In the genomic region with DNA sequence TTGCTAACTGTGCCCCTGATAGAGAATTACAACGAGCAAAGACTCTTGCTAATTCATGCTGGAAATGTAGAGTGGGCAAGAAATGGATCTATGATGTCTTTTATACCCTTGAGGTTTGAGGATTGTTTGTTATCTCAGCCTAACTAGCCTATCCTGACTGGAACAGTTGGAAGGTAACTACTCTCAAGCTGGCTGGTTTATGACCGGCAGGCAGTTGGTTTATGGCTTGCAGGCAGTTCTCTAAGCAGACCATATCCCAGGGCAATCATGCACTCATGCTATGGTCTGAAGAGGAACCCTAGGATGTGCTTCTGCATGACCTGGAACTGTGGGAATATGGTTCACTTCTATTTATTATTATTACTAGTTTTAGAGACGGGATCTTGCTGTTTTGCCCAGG, we compare ENCODE assay signal across 30 cellular contexts.
"Had no signal": no experiment of that assay in that cellular context is flagged by ENCODE, and none has a peak within 500 bp of the region (broad histone marks: within the 10 kb centered on the region; RNA-seq: fewer than 3 reads in every experiment).

No MANE protein-coding gene starts in this region.

- H3K27ac ChIP-seq: ascending aorta, cardiac muscle cell, VCaP had no signal

- ATAC-seq: activated CD8-positive, alpha-beta memory T cell treated with anti-CD3 and anti-CD28 coated beads, Interleukin-2, amount 10 ng/mL, durations not matched to agents 7 days and 5 days; activated CD8-positive, alpha-beta T cell treated with anti-CD3 and anti-CD28 coated beads, Interleukin-2, amount 10 ng/mL, durations not matched to agents 7 days and 5 days; activated naive CD8-positive, alpha-beta T cell treated with anti-CD3 and anti-CD28 coated beads, Interleukin-2, amount 50 U/mL, for 24 hours had no signal

- DNase-seq: activated B cell treated with CpG ODN at 0.5 μM for 24 hours; activated CD4-positive, alpha-beta memory T cell treated with anti-CD3 and anti-CD28 coated beads, Interleukin-2, amount 10 ng/mL, durations not matched to agents 7 days and 5 days; activated CD4-positive, alpha-beta T cell treated with anti-CD3 and anti-CD28 coated beads for 4 hours; activated CD4-positive, alpha-beta T cell treated with anti-CD3 and anti-CD28 coated beads, Interleukin-2, amount 10 ng/mL, durations not matched to agents 24 days and 14 days; activated CD4-positive, alpha-beta T cell treated with anti-CD3 and anti-CD28 coated beads, Interleukin-2, amount 50 U/mL, for 48 hours; activated CD4-positive, CD25-positive, alpha-beta regulatory T cell treated with anti-CD3 and anti-CD28 coated beads, Interleukin-2, amount 50 U/mL, for 72 hours; activated CD8-positive, alpha-beta memory T cell treated with anti-CD3 and anti-CD28 coated beads for 24 hours; activated CD8-positive, alpha-beta memory T cell treated with anti-CD3 and anti-CD28 coated beads, Interleukin-2, amount 10 ng/mL, durations not matched to agents 7 days and 5 days; activated CD8-positive, alpha-beta memory T cell treated with anti-CD3 and anti-CD28 coated beads, Interleukin-2, amount 50 U/mL, for 48 hours; activated CD8-positive, alpha-beta T cell treated with anti-CD3 and anti-CD28 coated beads, Interleukin-2, amount 10 ng/mL, durations not matched to agents 7 days and 5 days; activated effector memory CD4-positive, alpha-beta T cell treated with Interleukin-2 at 50 U/mL for 16 hours; activated gamma-delta T cell; activated naive CD4-positive, alpha-beta T cell treated with anti-CD3 and anti-CD28 coated beads, Interleukin-2, amount 10 ng/mL, durations not matched to agents 7 days and 5 days; activated naive CD4-positive, alpha-beta T cell treated with Interleukin-2 at 50 U/mL for 16 hours; activated naive CD8-positive, alpha-beta T cell treated with anti-CD3 and anti-CD28 coated beads, Interleukin-2, amount 10 ng/mL, durations not matched to agents 7 days and 5 days; activated naive CD8-positive, alpha-beta T cell treated with anti-CD3 and anti-CD28 coated beads, Interleukin-2, amount 50 U/mL, for 24 hours; activated T-cell treated with anti-CD3 and anti-CD28 coated beads, Interleukin-2, amount 50 U/mL, for 24 hours; activated T-cell treated with anti-CD3 and anti-CD28 coated beads, Interleukin-2, amount 50 U/mL, for 48 hours; amygdala; anterior cingulate cortex; caudate nucleus; cerebellar nuclear complex; T-helper 1 cell; T-helper 2 cell; T-helper 9 cell had no signal

- FAIRE-seq: bronchial epithelial cell, TTC549 had no signal

- H3K4me1 ChIP-seq: ascending aorta had no signal

- H3K4me3 ChIP-seq: ascending aorta, cardiac muscle cell had no signal

- H3K9me3 ChIP-seq: ascending aorta had no signal

- H3K36me3 ChIP-seq: ascending aorta, cardiac muscle cell had no signal

- H3K27me3 ChIP-seq: ascending aorta, cardiac muscle cell had no signal
